In genomic region chr9:115717298-115717697, GRCh38 we compare ENCODE assay signal across 29 cellular contexts.
DNase-seq lines count a peak whose midpoint lies in the region; ATAC-seq and TF ChIP-seq lines count a peak whose summit lies in the region.
"Had no signal": no experiment of that assay in that cellular context is flagged by ENCODE, and none has a peak within 500 bp of the region (broad histone marks: within the 10 kb centered on the region; RNA-seq: fewer than 3 reads in every experiment).

No MANE protein-coding gene starts in this region.

- TF ChIP-seq CTCF in MCF 10A (IDR thresholded peaks at IDR 0.05; ENCODE audit: unreplicated experiment) (no peak), breast epithelium (IDR thresholded peaks at IDR 0.05) (no peak), choroid plexus epithelial cell (conservative IDR thresholded peaks at IDR 0.05; ENCODE audit: low read depth, low read length) (no peak), foreskin keratinocyte (conservative IDR thresholded peaks at IDR 0.05) (no peak), RWPE1 (conservative IDR thresholded peaks at IDR 0.05; ENCODE audit: low read depth) (no peak)

- H3K27ac Mint-ChIP-seq in MCF 10A (ENCODE audit: low read depth, unreplicated experiment): peak overlapping the region; percentile 15
- H3K27ac Mint-ChIP-seq: activated naive CD8-positive, alpha-beta T cell treated with anti-CD3 and anti-CD28 coated beads, Interleukin-2, amount 50 U/mL, for 24 hours; CD14-positive monocyte; natural killer cell treated with Interleukin-12 subunit alpha and Interleukin-12 subunit beta and Interleukin-15 and Interleukin-18, amount 100 ng/mL, for 72 hours; T-helper 17 cell had no signal

- DNase-seq in MCF 10A (ENCODE audit: unreplicated experiment) (peak; percentile 39), breast epithelium (ENCODE audit: low spot score in 2 of 2) (no peak), choroid plexus epithelial cell (ENCODE audit: low read depth) (peak; percentile 70), foreskin keratinocyte (peak; percentile 40 to 64), AG20443 (ENCODE audit: low spot score) (no peak), HT-29 (ENCODE audit: low spot score) (no peak), KG1 (lab: John Stamatoyannopoulos, UW) (no peak), RWPE1 (ENCODE audit: low spot score) (no peak)
- DNase-seq: 8988T; activated CD4-positive, alpha-beta T cell treated with anti-CD3 and anti-CD28 coated beads, Interleukin-2, amount 50 U/mL, for 4 hours; activated naive CD4-positive, alpha-beta T cell; activated naive CD8-positive, alpha-beta T cell treated with anti-CD3 and anti-CD28 coated beads, Interleukin-2, amount 50 U/mL, for 24 hours; body of pancreas; GOT3; hippocampal formation; mucosa of descending colon; NCI-H2081; NCI-H526; NK-92 treated with Interleukin-12 subunit alpha and Interleukin-12 subunit beta, amount 100 ng/mL, for 24 hours; pancreas; PC-3; retina; stimulated activated CD4-positive, alpha-beta T cell treated with anti-CD3 and anti-CD28 coated beads, Interleukin-1b, Interleukin-23, amount 100 ng/mL, for 48 hours; stimulated activated naive CD4-positive, alpha-beta T cell treated with Interleukin-2 at 50 U/mL for 16 hours; T-helper 17 cell had no signal

- no peaks in the 10 kb centered on the region for H3K9me3 ChIP-seq in breast epithelium
- H3K9me3 ChIP-seq: body of pancreas, mucosa of descending colon, pancreas, suprapubic skin had no signal

- H3K9me3 Mint-ChIP-seq in MCF 10A (ENCODE audit: unreplicated experiment): peaks cover 6% of the 10 kb centered on the region

- no peak overlapping the region for H3K4me3 Mint-ChIP-seq in MCF 10A (ENCODE audit: unreplicated experiment)
- H3K4me3 Mint-ChIP-seq: activated naive CD8-positive, alpha-beta T cell treated with anti-CD3 and anti-CD28 coated beads, Interleukin-2, amount 50 U/mL, for 24 hours; CD14-positive monocyte; natural killer cell treated with Interleukin-12 subunit alpha and Interleukin-12 subunit beta and Interleukin-15 and Interleukin-18, amount 100 ng/mL, for 72 hours; T-helper 17 cell had no signal

- ATAC-seq in foreskin keratinocyte: no peak
- ATAC-seq: activated naive CD8-positive, alpha-beta T cell treated with anti-CD3 and anti-CD28 coated beads, Interleukin-2, amount 50 U/mL, for 24 hours; body of pancreas; mucosa of descending colon; natural killer cell treated with Interleukin-12 subunit alpha and Interleukin-12 subunit beta and Interleukin-15 and Interleukin-18, amount 100 ng/mL, for 72 hours; pancreas; PC-3; T-helper 17 cell had no signal

- H3K27me3 Mint-ChIP-seq in MCF 10A (ENCODE audit: insufficient read depth, unreplicated experiment): no peaks in the 10 kb centered on the region
- H3K27me3 Mint-ChIP-seq: activated naive CD8-positive, alpha-beta T cell treated with anti-CD3 and anti-CD28 coated beads, Interleukin-2, amount 50 U/mL, for 24 hours; natural killer cell treated with Interleukin-12 subunit alpha and Interleukin-12 subunit beta and Interleukin-15 and Interleukin-18, amount 100 ng/mL, for 72 hours; T-helper 17 cell had no signal

- H3K4me1 ChIP-seq in breast epithelium (no peaks in the 10 kb centered on the region), foreskin keratinocyte (peaks cover 3% of the 10 kb centered on the region)
- H3K4me1 ChIP-seq: body of pancreas, pancreas, suprapubic skin had no signal

- H3K27me3 ChIP-seq in breast epithelium (no peaks in the 10 kb centered on the region), foreskin keratinocyte (no peaks in the 10 kb centered on the region)
- H3K27me3 ChIP-seq: body of pancreas, pancreas, suprapubic skin had no signal

- no peaks in the 10 kb centered on the region for H3K36me3 ChIP-seq in breast epithelium
- H3K36me3 ChIP-seq: pancreas, suprapubic skin had no signal

- intact Hi-C loops in MCF 10A (cut with micrococcal nuclease): loop anchor here (10.0 kb wide), 1 partner anchor 138 kb away; no protein-coding TSS in a partner anchor
- intact Hi-C loops in breast epithelium (cut with DNase I; ENCODE audit: low total_unique reads): no loop called here

- CTCF ChIA-PET in MCF 10A (lab: Yijun Ruan, JAX): interaction anchor here (1.0 kb wide), 1 partner anchor 20 kb away, joined by 5 read pairs; no protein-coding TSS in a partner anchor
- CTCF ChIA-PET in RWPE1 (lab: Yijun Ruan, JAX): interaction anchor here (0.7 kb wide), 1 partner anchor 67 kb away, joined by 3 read pairs; no protein-coding TSS in a partner anchor

- peaks cover 27% of the 10 kb centered on the region for H3K4me1 Mint-ChIP-seq in MCF 10A (ENCODE audit: insufficient read depth, unreplicated experiment)
- H3K4me1 Mint-ChIP-seq: activated naive CD8-positive, alpha-beta T cell treated with anti-CD3 and anti-CD28 coated beads, Interleukin-2, amount 50 U/mL, for 24 hours; CD14-positive monocyte; T-helper 17 cell had no signal

- H3K27ac ChIP-seq in breast epithelium: no peak overlapping the region
- no peak overlapping the region for H3K27ac ChIP-seq in foreskin keratinocyte
- no peak overlapping the region for H3K27ac ChIP-seq in RWPE1
- H3K27ac ChIP-seq: body of pancreas, pancreas, suprapubic skin had no signal

- no peak overlapping the region for H3K4me3 ChIP-seq in breast epithelium
- no peak overlapping the region for H3K4me3 ChIP-seq in choroid plexus epithelial cell (ENCODE audit: low read depth, low read length)
- H3K4me3 ChIP-seq: body of pancreas, lung, mucosa of descending colon, pancreas, suprapubic skin had no signal

- no peak for TF ChIP-seq POLR2A in breast epithelium (IDR thresholded peaks at IDR 0.05)

- no peaks in the 10 kb centered on the region for H3K36me3 Mint-ChIP-seq in MCF 10A (ENCODE audit: insufficient read depth, unreplicated experiment)
- H3K36me3 Mint-ChIP-seq: CD14-positive monocyte; natural killer cell treated with Interleukin-12 subunit alpha and Interleukin-12 subunit beta and Interleukin-15 and Interleukin-18, amount 100 ng/mL, for 72 hours had no signal

- no TSS peak for BruUV-seq in MCF 10A (replicated peaks; lab: Mats Ljungman, UMichigan)

- POLR2A ChIA-PET in MCF 10A (lab: Yijun Ruan, JAX) (interaction anchor here (1.4 kb wide), 1 partner anchor 12 kb away, joined by 4 read pairs; no protein-coding TSS in a partner anchor), RWPE1 (lab: Yijun Ruan, JAX; ENCODE audit: low non-redundant PET) (no interaction called here)

Comparison
In these comparisons a context has a peak if more than half of its experiments do, and no peak if none do; other contexts are left out.
1. DNase-seq: peak in MCF 10A (single experiment), choroid plexus epithelial cell (single experiment) and foreskin keratinocyte (2 of 2); none in breast epithelium (0 of 2), AG20443 (single experiment), HT-29 (single experiment), KG1 (single experiment) and RWPE1 (single experiment).